In the genomic region with DNA sequence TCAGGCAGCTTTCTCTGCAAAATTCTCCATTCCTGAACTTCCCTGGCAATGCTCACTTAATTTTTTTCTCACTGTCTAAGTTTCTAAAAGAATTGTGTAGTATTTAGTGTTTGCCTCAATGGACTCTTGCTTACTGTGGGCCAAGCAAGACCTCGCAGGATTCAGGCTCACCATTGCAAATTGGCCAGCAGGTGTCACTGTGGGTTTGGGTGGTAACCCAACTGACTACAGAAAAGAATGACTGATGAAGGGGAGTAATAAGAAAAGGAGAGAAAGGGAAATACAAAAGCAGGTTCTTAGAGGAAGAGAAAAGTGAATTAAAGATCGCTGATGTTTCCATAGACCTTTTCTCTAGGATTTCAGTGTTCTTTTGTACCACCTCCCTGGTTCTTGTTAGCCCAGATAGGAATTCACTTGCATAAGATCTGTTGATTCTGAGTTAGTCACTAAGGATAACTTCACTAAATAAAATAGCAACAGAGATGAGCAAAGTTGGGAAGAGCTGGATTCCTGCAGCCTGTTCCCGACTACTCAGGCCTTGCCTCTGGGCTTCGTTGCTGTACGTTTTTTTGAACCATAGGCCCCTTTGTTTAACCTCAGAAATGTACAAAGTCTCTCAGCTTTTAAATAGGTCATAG, we compare ENCODE assay signal across 8 cellular contexts.
DNase-seq lines count a peak whose midpoint lies in the region; ATAC-seq and TF ChIP-seq lines count a peak whose summit lies in the region.

No MANE protein-coding gene starts in this region.

- H2BK15ac ChIP-seq in mesenchymal stem cell (ENCODE audit: low read depth, poor library complexity, severe bottlenecking) = no peak overlapping the region

- no peaks in the 10 kb centered on the region for H3K27me3 Mint-ChIP-seq in activated B cell treated with CpG ODN at 0.5 μM for 24 hours
- H3K27me3 Mint-ChIP-seq in endothelial cell (ENCODE audit: unreplicated experiment) = no peaks in the 10 kb centered on the region

- H2BK5ac ChIP-seq in mesenchymal stem cell (ENCODE audit: low read depth, low read length, poor library complexity, severe bottlenecking) = no peak overlapping the region

- no peak overlapping the region for H3K27ac Mint-ChIP-seq in activated B cell treated with CpG ODN at 0.5 μM for 24 hours
- H3K27ac Mint-ChIP-seq in endothelial cell (ENCODE audit: unreplicated experiment) = no peak overlapping the region
- H3K27ac Mint-ChIP-seq in stimulated activated effector memory CD8-positive, alpha-beta T cell treated with anti-CD3 and anti-CD28 coated beads, Interleukin-12 subunit alpha, Interleukin-12 subunit beta, amount 100 ng/mL, for 72 hours = no peak overlapping the region

- H3K4me2 ChIP-seq in mesenchymal stem cell (ENCODE audit: low read length, poor library complexity, severe bottlenecking) = no peak overlapping the region

- H3K27me3 ChIP-seq in mesenchymal stem cell (ENCODE audit: control insufficient read depth in 1 of 2, insufficient read depth in 1 of 2, low read length in 2 of 2) = no peaks in the 10 kb centered on the region

- no peaks in the 10 kb centered on the region for H3K79me1 ChIP-seq in mesenchymal stem cell (replicated peaks; ENCODE audit: low read length, poor library complexity, severe bottlenecking)

- H3K4ac ChIP-seq in mesenchymal stem cell (ENCODE audit: low read depth in 1 of 2, low read length in 2 of 2) = no peak overlapping the region

- peak; percentile 88 for ATAC-seq in HG02852 (IDR thresholded peaks at IDR 0.05; ENCODE audit: unreplicated experiment)
- ATAC-seq in activated B cell treated with CpG ODN at 0.5 μM for 24 hours (ENCODE audit: low read depth) = peak; percentile 84
- ATAC-seq in stimulated activated effector memory CD8-positive, alpha-beta T cell treated with anti-CD3 and anti-CD28 coated beads, Interleukin-12 subunit alpha, Interleukin-12 subunit beta, amount 100 ng/mL, for 72 hours = peak; percentile 55

- TF ChIP-seq CTCF in activated B cell treated with CpG ODN at 0.5 μM for 24 hours (IDR thresholded peaks at IDR 0.05) (peak; percentile 76), endothelial cell (IDR thresholded peaks at IDR 0.05; ENCODE audit: unreplicated experiment) (peak; percentile 86)

- no peaks in the 10 kb centered on the region for H3K36me3 ChIP-seq in mesenchymal stem cell (ENCODE audit: control insufficient read depth in 1 of 2, insufficient read depth in 2 of 2, low read depth in 1 of 2, low read length in 2 of 2)

- H3K4me1 ChIP-seq in mesenchymal stem cell (ENCODE audit: control insufficient read depth, insufficient read depth, low read depth, low read length) = peaks cover 3% of the 10 kb centered on the region

- peak; percentile 41 for DNase-seq in activated CD4-positive, CD25-positive, alpha-beta regulatory T cell treated with anti-CD3 and anti-CD28 coated beads, Interleukin-2, amount 50 U/mL, for 72 hours
- no peak for DNase-seq in activated CD4-positive, CD25-positive, alpha-beta regulatory T cell (lab: John Stamatoyannopoulos, UW)
- peak; percentile 68 to 69 for DNase-seq in NCI-H187 (lab: John Stamatoyannopoulos, UW)
- DNase-seq in activated B cell treated with CpG ODN at 0.5 μM for 24 hours = peak; percentile 48
- peak; percentile 85 for DNase-seq in endothelial cell (ENCODE audit: low spot score)
- DNase-seq in mesenchymal stem cell = peak; percentile 88
- DNase-seq in stimulated activated effector memory CD8-positive, alpha-beta T cell treated with anti-CD3 and anti-CD28 coated beads, Interleukin-12 subunit alpha, Interleukin-12 subunit beta, amount 100 ng/mL, for 72 hours (ENCODE audit: low spot score in 2 of 2) = peak; percentile 5 to 61

- no peak overlapping the region for H2BK120ac ChIP-seq in mesenchymal stem cell (ENCODE audit: low read depth, low read length)

- no peak overlapping the region for H3K23ac ChIP-seq in mesenchymal stem cell (ENCODE audit: low read length in 2 of 2)

- WGBS in mesenchymal stem cell = 23% methylated on average over 4 of the region's 5 CpGs

- H3K9ac ChIP-seq in mesenchymal stem cell (ENCODE audit: low read length) = peak overlapping the region; percentile 70

- peak overlapping the region in 1 of 2 experiments; percentile 48 for H3K18ac ChIP-seq in mesenchymal stem cell (ENCODE audit: low read depth in 1 of 2, low read length in 2 of 2)

- no peak overlapping the region for H3K4me3 ChIP-seq in mesenchymal stem cell (ENCODE audit: insufficient read depth in 1 of 2, low read depth in 1 of 2, low read length in 2 of 2)

- peak overlapping the region in 1 of 2 experiments; percentile 67 for H2BK12ac ChIP-seq in mesenchymal stem cell (ENCODE audit: low read length in 2 of 2)

- H2AFZ ChIP-seq in mesenchymal stem cell (ENCODE audit: low read depth, low read length) = no peak overlapping the region

- H3K4me1 Mint-ChIP-seq in activated B cell treated with CpG ODN at 0.5 μM for 24 hours = peaks cover 14% of the 10 kb centered on the region
- H3K4me1 Mint-ChIP-seq in endothelial cell (ENCODE audit: unreplicated experiment) = peaks cover 21% of the 10 kb centered on the region
- no peaks in the 10 kb centered on the region for H3K4me1 Mint-ChIP-seq in stimulated activated effector memory CD8-positive, alpha-beta T cell treated with anti-CD3 and anti-CD28 coated beads, Interleukin-12 subunit alpha, Interleukin-12 subunit beta, amount 100 ng/mL, for 72 hours

- H3K4me3 Mint-ChIP-seq in activated B cell treated with CpG ODN at 0.5 μM for 24 hours = no peak overlapping the region
- H3K4me3 Mint-ChIP-seq in endothelial cell (ENCODE audit: unreplicated experiment) = no peak overlapping the region
- H3K4me3 Mint-ChIP-seq in stimulated activated effector memory CD8-positive, alpha-beta T cell treated with anti-CD3 and anti-CD28 coated beads, Interleukin-12 subunit alpha, Interleukin-12 subunit beta, amount 100 ng/mL, for 72 hours = no peak overlapping the region

- POLR2A ChIA-PET in activated B cell treated with CpG ODN at 0.5 μM for 24 hours (lab: Charles Lee) = interaction anchor here (1.1 kb wide), 1 partner anchor 74 kb away, joined by 3 read pairs; no protein-coding TSS in a partner anchor

- no peak overlapping the region for H3K14ac ChIP-seq in mesenchymal stem cell (ENCODE audit: low read length in 2 of 2)

- H3K9me3 Mint-ChIP-seq in activated B cell treated with CpG ODN at 0.5 μM for 24 hours (no peaks in the 10 kb centered on the region), endothelial cell (ENCODE audit: unreplicated experiment) (no peaks in the 10 kb centered on the region)
- no peaks in the 10 kb centered on the region for H3K9me3 Mint-ChIP-seq in stimulated activated effector memory CD8-positive, alpha-beta T cell treated with anti-CD3 and anti-CD28 coated beads, Interleukin-12 subunit alpha, Interleukin-12 subunit beta, amount 100 ng/mL, for 72 hours

- H3K36me3 Mint-ChIP-seq in activated B cell treated with CpG ODN at 0.5 μM for 24 hours (ENCODE audit: low read depth) (no peaks in the 10 kb centered on the region), endothelial cell (ENCODE audit: low read depth, unreplicated experiment) (no peaks in the 10 kb centered on the region)
- H3K36me3 Mint-ChIP-seq in stimulated activated effector memory CD8-positive, alpha-beta T cell treated with anti-CD3 and anti-CD28 coated beads, Interleukin-12 subunit alpha, Interleukin-12 subunit beta, amount 100 ng/mL, for 72 hours = no peaks in the 10 kb centered on the region

- H3K9me3 ChIP-seq in mesenchymal stem cell (ENCODE audit: control insufficient read depth, low read length) = no peaks in the 10 kb centered on the region

- no peak overlapping the region for H4K91ac ChIP-seq in mesenchymal stem cell (ENCODE audit: low read length)

- no peak overlapping the region for H4K8ac ChIP-seq in mesenchymal stem cell (ENCODE audit: low read length)

- no peak overlapping the region for H2AK5ac ChIP-seq in mesenchymal stem cell (ENCODE audit: low read length, severe bottlenecking)

- H3K27ac ChIP-seq in mesenchymal stem cell (ENCODE audit: low read length, poor library complexity, severe bottlenecking) = no peak overlapping the region

- intact Hi-C loops in activated B cell treated with CpG ODN at 0.5 μM for 24 hours (cut with micrococcal nuclease) = loop anchor here (1.0 to 5.0 kb wide), 6 partner anchors 74 to 809 kb away; no protein-coding TSS in a partner anchor

- CTCF ChIA-PET in activated B cell treated with CpG ODN at 0.5 μM for 24 hours (lab: Charles Lee) = interaction anchor here (0.7 to 3.6 kb wide), 12 partner anchors 10 to 808 kb away, joined by 3 to 21 read pairs (median 6); no protein-coding TSS in a partner anchor

Comparison
In these comparisons a context has a peak if more than half of its experiments do, and no peak if none do; other contexts are left out.
1. DNase-seq: peak in activated CD4-positive, CD25-positive, alpha-beta regulatory T cell treated with anti-CD3 and anti-CD28 coated beads, Interleukin-2, amount 50 U/mL, for 72 hours (single experiment), NCI-H187 (2 of 2), activated B cell treated with CpG ODN at 0.5 μM for 24 hours (single experiment), endothelial cell (single experiment), mesenchymal stem cell (single experiment) and stimulated activated effector memory CD8-positive, alpha-beta T cell treated with anti-CD3 and anti-CD28 coated beads, Interleukin-12 subunit alpha, Interleukin-12 subunit beta, amount 100 ng/mL, for 72 hours (2 of 2); none in activated CD4-positive, CD25-positive, alpha-beta regulatory T cell (0 of 4).
2. Peak in every context shown above with its lines, with median percentiles within 50 percentile points of each other: ATAC-seq.